Comparison of ENCODE assay signal across 31 cellular contexts in genomic region chr18:68033466-68033865, GRCh38.
DNase-seq lines count a peak whose midpoint lies in the region; ATAC-seq and TF ChIP-seq lines count a peak whose summit lies in the region.
"Had no signal": no experiment of that assay in that cellular context is flagged by ENCODE, and none has a peak within 500 bp of the region (broad histone marks: within the 10 kb centered on the region; RNA-seq: fewer than 3 reads in every experiment).

No MANE protein-coding gene starts in this region.

- TF ChIP-seq CTCF in foreskin keratinocyte (conservative IDR thresholded peaks at IDR 0.05) = no peak

- no peak overlapping the region for H3K27ac ChIP-seq in foreskin keratinocyte
- H3K27ac ChIP-seq: BLaER1 treated with 17β-estradiol and CSF1 and Interleukin-3, amounts not matched to agents 10 nM and 100 nM; gastrocnemius medialis; neural progenitor cell; parathyroid adenoma; PC-9; skin epidermis had no signal

- peak; percentile 35 for ATAC-seq in foreskin keratinocyte
- ATAC-seq in GM21576 (IDR thresholded peaks at IDR 0.05; ENCODE audit: unreplicated experiment) = no peak
- ATAC-seq in HG03439 (IDR thresholded peaks at IDR 0.05; ENCODE audit: unreplicated experiment) = no peak
- ATAC-seq: activated CD4-positive, CD25-positive, alpha-beta regulatory T cell treated with anti-CD3 and anti-CD28 coated beads, Interleukin-2, amount 50 U/mL, for 24 hours; activated T-cell treated with anti-CD3 and anti-CD28 coated beads, Interleukin-2, amount 50 U/mL, for 72 hours; gastrocnemius medialis; left colon had no signal

- no peaks in the 10 kb centered on the region for H3K27me3 ChIP-seq in foreskin keratinocyte
- H3K27me3 ChIP-seq: BLaER1 treated with 17β-estradiol and CSF1 and Interleukin-3, amounts not matched to agents 10 nM and 100 nM; gastrocnemius medialis; neural progenitor cell had no signal

- peaks cover 4% of the 10 kb centered on the region for H3K4me1 ChIP-seq in foreskin keratinocyte
- H3K4me1 ChIP-seq: BLaER1 treated with 17β-estradiol and CSF1 and Interleukin-3, amounts not matched to agents 10 nM and 100 nM; gastrocnemius medialis; HAP-1; neural progenitor cell; parathyroid adenoma had no signal

- DNase-seq in AG20443 (ENCODE audit: low spot score) (peak; percentile 13), LHCN-M2 (ENCODE audit: low read depth) (peak; percentile 22), brain pericyte (ENCODE audit: low read depth, low spot score) (peak; percentile 8), foreskin keratinocyte (peak; percentile 10 to 32), hippocampal formation (lab: John Stamatoyannopoulos, UW) (no peak), DMS153 treated with DMSO at 0.1 percent for 48 hours (lab: John Stamatoyannopoulos, UW; ENCODE audit: unreplicated experiment) (no peak)
- DNase-seq: activated CD4-positive, alpha-beta T cell treated with anti-CD3 and anti-CD28 coated beads, Interleukin-2, amount 50 U/mL, for 48 hours; activated naive CD4-positive, alpha-beta T cell; activated T-cell treated with anti-CD3 and anti-CD28 coated beads, Interleukin-2, amount 50 U/mL, for 72 hours; effector CD8-positive, alpha-beta T cell; gastrocnemius medialis; hypothalamus; left colon; NCI-H1105; NCI-H187 treated with DMSO at 0.1 percent for 48 hours; NCI-H2171 treated with DMSO at 0.1 percent for 48 hours; NCI-H524 treated with DMSO at 0.1 percent for 48 hours; NK-92 treated with Interleukin-12 subunit alpha and Interleukin-12 subunit beta, amount 100 ng/mL, for 24 hours; PC-9; retina; SHP77; T-helper 2 cell; trophoblast cell had no signal

Comparison
In these comparisons a context has a peak if more than half of its experiments do, and no peak if none do; other contexts are left out.
1. DNase-seq: peak in AG20443 (single experiment), LHCN-M2 (single experiment), brain pericyte (single experiment) and foreskin keratinocyte (2 of 2); none in hippocampal formation (0 of 2) and DMS153 treated with DMSO at 0.1 percent for 48 hours (single experiment).